In genomic region chr6:41741625-41742490, GRCh38 we compare ENCODE assay signal across 28 cellular contexts. TPM values are rescaled to one million over a fixed set of nuclear protein-coding genes. Genes with fewer than 3 reads are reported as not detected.
A peak's percentile ranks its signal among the peaks of the same experiment; 100 is the strongest.
DNase-seq lines count a peak whose midpoint lies in the region; ATAC-seq and TF ChIP-seq lines count a peak whose summit lies in the region.
"Had no signal": no experiment of that assay in that cellular context is flagged by ENCODE, and none has a peak within 500 bp of the region (broad histone marks: within the 10 kb centered on the region; RNA-seq: fewer than 3 reads in every experiment).

No MANE protein-coding gene starts in this region.

- no peak overlapping the region for H3K4me3 ChIP-seq in left ventricle myocardium inferior
- H3K4me3 ChIP-seq: dorsolateral prefrontal cortex, vagina had no signal

- no peaks in the 10 kb centered on the region for H3K4me1 ChIP-seq in left ventricle myocardium inferior
- H3K4me1 ChIP-seq: foreskin keratinocyte, vagina had no signal

- TF ChIP-seq CTCF in left ventricle myocardium inferior (IDR thresholded peaks at IDR 0.05; ENCODE audit: borderline replicate concordance) (no peak), GM20000 (IDR thresholded peaks at IDR 0.05; ENCODE audit: extremely low read depth, missing control alignments) (no peak)

- peak; percentile 44 for ATAC-seq in esophagus mucosa
- no peak for ATAC-seq in HG03521 (IDR thresholded peaks at IDR 0.05; ENCODE audit: unreplicated experiment)
- no peak for ATAC-seq in GM18868 (IDR thresholded peaks at IDR 0.05; ENCODE audit: unreplicated experiment)
- no peak for ATAC-seq in activated T-cell treated with anti-CD3 and anti-CD28 coated beads, Interleukin-2, amount 50 U/mL, for 72 hours (replicated peaks in 1 of 2)
- ATAC-seq: activated CD8-positive, alpha-beta T cell treated with anti-CD3 and anti-CD28 coated beads, Interleukin-2, amount 10 ng/mL, durations not matched to agents 7 days and 5 days had no signal

- intact Hi-C loops in left ventricle myocardium inferior (cut with micrococcal nuclease) (no loop called here), cardiac septum (cut with DNase I) (no loop called here)

- H3K27me3 ChIP-seq in left ventricle myocardium inferior (ENCODE audit: low read depth), result no peaks in the 10 kb centered on the region
- H3K27me3 ChIP-seq: dorsolateral prefrontal cortex, foreskin keratinocyte, vagina had no signal

- H3K27ac Mint-ChIP-seq in activated T-cell treated with anti-CD3 and anti-CD28 coated beads, Interleukin-2, amount 50 U/mL, for 72 hours, result no peak overlapping the region
- H3K27ac Mint-ChIP-seq: activated CD8-positive, alpha-beta T cell treated with anti-CD3 and anti-CD28 coated beads, Interleukin-2, amount 10 ng/mL, durations not matched to agents 7 days and 5 days had no signal

- H3K36me3 ChIP-seq in left ventricle myocardium inferior, result no peaks in the 10 kb centered on the region
- H3K36me3 ChIP-seq: vagina had no signal

- H3K36me3 Mint-ChIP-seq in activated T-cell treated with anti-CD3 and anti-CD28 coated beads, Interleukin-2, amount 50 U/mL, for 72 hours (ENCODE audit: insufficient read depth in 2 of 2), result no peaks in the 10 kb centered on the region

- no peaks in the 10 kb centered on the region for H3K9me3 Mint-ChIP-seq in activated T-cell treated with anti-CD3 and anti-CD28 coated beads, Interleukin-2, amount 50 U/mL, for 72 hours
- H3K9me3 Mint-ChIP-seq: neural crest cell had no signal

- H3K4me3 Mint-ChIP-seq in activated T-cell treated with anti-CD3 and anti-CD28 coated beads, Interleukin-2, amount 50 U/mL, for 72 hours, result no peak overlapping the region
- H3K4me3 Mint-ChIP-seq: activated CD8-positive, alpha-beta T cell treated with anti-CD3 and anti-CD28 coated beads, Interleukin-2, amount 10 ng/mL, durations not matched to agents 7 days and 5 days; neural crest cell had no signal

- peak overlapping the region; percentile 23 for H3K27ac ChIP-seq in left ventricle myocardium inferior (replicated peaks)
- H3K27ac ChIP-seq: dorsolateral prefrontal cortex, foreskin keratinocyte, vagina had no signal

- no peaks in the 10 kb centered on the region for H3K9me3 ChIP-seq in left ventricle myocardium inferior (replicated peaks)
- H3K9me3 ChIP-seq: vagina had no signal

- DNase-seq in left ventricle myocardium inferior (no peak), cardiac septum (ENCODE audit: low spot score) (no peak), myocyte (ENCODE audit: low read depth) (peak; percentile 73), GM20000 (ENCODE audit: low spot score) (no peak)
- DNase-seq in activated T-cell treated with anti-CD3 and anti-CD28 coated beads, Interleukin-2, amount 50 U/mL, for 72 hours, result no peak
- DNase-seq: activated CD4-positive, CD25-positive, alpha-beta regulatory T cell treated with anti-CD3 and anti-CD28 coated beads, Interleukin-2, amount 50 U/mL, for 72 hours; activated CD8-positive, alpha-beta T cell treated with anti-CD3 and anti-CD28 coated beads, Interleukin-2, amount 10 ng/mL, durations not matched to agents 7 days and 5 days; activated naive CD4-positive, alpha-beta T cell treated with Interleukin-2 at 50 U/mL for 16 hours; activated T-cell treated with anti-CD3 and anti-CD28 coated beads, Interleukin-2, amount 50 U/mL, for 1 hour; anterior cingulate cortex; central memory CD4-positive, alpha-beta T cell; dorsolateral prefrontal cortex; foreskin keratinocyte; H7; NCI-H1417 treated with DMSO at 0.1 percent for 48 hours; NCI-H510A treated with DMSO at 0.1 percent for 48 hours; SW 1271 had no signal

- no peaks in the 10 kb centered on the region for H3K4me1 Mint-ChIP-seq in activated T-cell treated with anti-CD3 and anti-CD28 coated beads, Interleukin-2, amount 50 U/mL, for 72 hours (ENCODE audit: low read depth)

- H3K27me3 Mint-ChIP-seq in activated T-cell treated with anti-CD3 and anti-CD28 coated beads, Interleukin-2, amount 50 U/mL, for 72 hours (ENCODE audit: low read depth), result no peaks in the 10 kb centered on the region

RNA-seq across cellular contexts. Expression of gene PGC, which starts 5.3 kb away (rescaled TPM):
- total RNA-seq in left ventricle myocardium inferior, result not detected
- not detected for total RNA-seq in cardiac septum
- not detected for total RNA-seq in esophagus mucosa
- not detected in 2 replicates for total RNA-seq in myocyte
- polyA plus RNA-seq in myocyte (2012), result not detected
- total RNA-seq in activated T-cell treated with anti-CD3 and anti-CD28 coated beads, Interleukin-2, amount 50 U/mL, for 72 hours, result not detected
- total RNA-seq: A673; activated CD8-positive, alpha-beta T cell treated with anti-CD3 and anti-CD28 coated beads, Interleukin-2, amount 10 ng/mL, durations not matched to agents 7 days and 5 days; epithelial cell of proximal tubule; foreskin keratinocyte; G401; H7; kidney epithelial cell; neural crest cell; subcutaneous adipose tissue had no signal
- polyA plus RNA-seq: BJ, foreskin keratinocyte had no signal

RNA-seq across cellular contexts. Expression of gene TFEB, which starts 6.5 kb away (rescaled TPM):
- 39.9 TPM for total RNA-seq in left ventricle myocardium inferior
- 45.6 TPM for total RNA-seq in cardiac septum
- total RNA-seq in esophagus mucosa, result 10.9 TPM
- 6.4 and 10.6 TPM in 2 replicates for total RNA-seq in myocyte
- polyA plus RNA-seq in myocyte (2012), result 13.6 TPM
- 10 to 100 TPM; 15.3 to 17.5 TPM for total RNA-seq in activated T-cell treated with anti-CD3 and anti-CD28 coated beads, Interleukin-2, amount 50 U/mL, for 72 hours

RNA-seq across cellular contexts. Expression of gene FRS3, which starts 37.8 kb away (rescaled TPM):
- 5.3 TPM for total RNA-seq in left ventricle myocardium inferior
- total RNA-seq in cardiac septum, result 5.7 TPM
- 2.2 TPM for total RNA-seq in esophagus mucosa
- total RNA-seq in myocyte, result 2.0 and 3.5 TPM in 2 replicates
- 4.0 TPM for polyA plus RNA-seq in myocyte (2012)
- 10 to 100 TPM; 10.5 to 11.4 TPM for total RNA-seq in activated T-cell treated with anti-CD3 and anti-CD28 coated beads, Interleukin-2, amount 50 U/mL, for 72 hours

RNA-seq across cellular contexts. Expression of gene PRICKLE4, which starts 38.7 kb away (rescaled TPM):
- 0.88 TPM for total RNA-seq in left ventricle myocardium inferior
- 1.7 TPM for total RNA-seq in cardiac septum
- total RNA-seq in esophagus mucosa, result 2.2 TPM
- total RNA-seq in myocyte, result 1.3 and 3.5 TPM in 2 replicates
- 1.2 TPM for polyA plus RNA-seq in myocyte (2012)
- under 1 TPM in 1 of 2 donors, not detected in 1; 0.29 TPM for total RNA-seq in activated T-cell treated with anti-CD3 and anti-CD28 coated beads, Interleukin-2, amount 50 U/mL, for 72 hours
- total RNA-seq: A673, G401, H7, kidney epithelial cell had no signal

RNA-seq across cellular contexts. Expression of gene TOMM6, which starts 45.6 kb away (rescaled TPM):
- 177 TPM for total RNA-seq in left ventricle myocardium inferior
- total RNA-seq in cardiac septum, result 127 TPM
- 189 TPM for total RNA-seq in esophagus mucosa
- total RNA-seq in myocyte, result 101 and 115 TPM in 2 replicates
- 210 TPM for polyA plus RNA-seq in myocyte (2012)
- total RNA-seq in activated T-cell treated with anti-CD3 and anti-CD28 coated beads, Interleukin-2, amount 50 U/mL, for 72 hours, result 100 to 1,000 TPM; 109 to 120 TPM
